18 cellular contexts compared by ENCODE assay signal in genomic region chr10:35329520-35329919, GRCh38. TPM values are rescaled to one million over a fixed set of nuclear protein-coding genes. Genes with fewer than 3 reads are reported as not detected.
A peak's percentile ranks its signal among the peaks of the same experiment; 100 is the strongest.
DNase-seq lines count a peak whose midpoint lies in the region; ATAC-seq and TF ChIP-seq lines count a peak whose summit lies in the region.
"Had no signal": no experiment of that assay in that cellular context is flagged by ENCODE, and none has a peak within 500 bp of the region (broad histone marks: within the 10 kb centered on the region; RNA-seq: fewer than 3 reads in every experiment).

No MANE protein-coding gene starts in this region.

- H3K4me1 ChIP-seq in body of pancreas (peaks cover 21% of the 10 kb centered on the region), muscle layer of duodenum (ENCODE audit: control insufficient read depth in 1 of 2, insufficient read depth in 2 of 2, low read length in 2 of 2) (peaks cover 4 to 26% of the 10 kb centered on the region in 2 donors)
- H3K4me1 ChIP-seq in CD8-positive, alpha-beta memory T cell (ENCODE audit: insufficient read depth, low read length), result peaks cover 3% of the 10 kb centered on the region

- H3K27me3 Mint-ChIP-seq in type B pancreatic cell, result no peaks in the 10 kb centered on the region
- H3K27me3 Mint-ChIP-seq in CD8-positive, alpha-beta memory T cell, result no peaks in the 10 kb centered on the region

- no peak for TF ChIP-seq POLR2A in body of pancreas (IDR thresholded peaks at IDR 0.05)

- peak overlapping the region; percentile 9 for H3K4me3 Mint-ChIP-seq in type B pancreatic cell
- peak overlapping the region in 1 of 7 donors; percentile 90 for H3K4me3 Mint-ChIP-seq in CD8-positive, alpha-beta memory T cell
- H3K4me3 Mint-ChIP-seq: CD8-positive, alpha-beta T cell had no signal

- POLR2A ChIA-PET in CD8-positive, alpha-beta memory T cell (lab: Charles Lee), result no interaction called here

- TF ChIP-seq CTCF in body of pancreas (IDR thresholded peaks at IDR 0.05) (no peak), type B pancreatic cell (conservative IDR thresholded peaks at IDR 0.05) (no peak)

- peak; percentile 23 for ATAC-seq in Right ventricle myocardium superior (ENCODE audit: poor library complexity)
- ATAC-seq in body of pancreas, result peak; percentile 50
- ATAC-seq: CD8-positive, alpha-beta T cell had no signal

- H3K9me3 ChIP-seq in body of pancreas, result no peaks in the 10 kb centered on the region
- no peaks in the 10 kb centered on the region for H3K9me3 ChIP-seq in muscle layer of duodenum (ENCODE audit: control insufficient read depth in 1 of 2, low read length in 2 of 2)
- no peaks in the 10 kb centered on the region for H3K9me3 ChIP-seq in CD8-positive, alpha-beta memory T cell (ENCODE audit: low read length)
- H3K9me3 ChIP-seq: breast epithelium, thoracic aorta had no signal

- H3K27me3 ChIP-seq in body of pancreas (no peaks in the 10 kb centered on the region), muscle layer of duodenum (ENCODE audit: low read depth, low read length) (no peaks in the 10 kb centered on the region)
- no peaks in the 10 kb centered on the region for H3K27me3 ChIP-seq in CD8-positive, alpha-beta memory T cell (ENCODE audit: insufficient read depth, low read length, poor library complexity, severe bottlenecking)
- H3K27me3 ChIP-seq: breast epithelium had no signal

- CTCF ChIA-PET in CD8-positive, alpha-beta memory T cell (lab: Charles Lee), result interaction anchor here (1.2 kb wide), 1 partner anchor 18 kb away, joined by 3 read pairs; no protein-coding TSS in a partner anchor

- H3K27ac Mint-ChIP-seq in type B pancreatic cell, result peak overlapping the region; percentile 33
- H3K27ac Mint-ChIP-seq in CD8-positive, alpha-beta memory T cell, result peak overlapping the region in 4 of 8 donors; percentile 2 to 59 (median 32)

- H3K36me3 ChIP-seq in body of pancreas (replicated peaks in 1 of 2; ENCODE audit: insufficient read depth in 1 of 2, low read depth in 2 of 2) (no peaks in the 10 kb centered on the region), muscle layer of duodenum (ENCODE audit: control insufficient read depth in 1 of 2, insufficient read depth in 2 of 2, low read length in 2 of 2) (no peaks in the 10 kb centered on the region)
- no peaks in the 10 kb centered on the region for H3K36me3 ChIP-seq in CD8-positive, alpha-beta memory T cell (ENCODE audit: insufficient read depth, low read length)
- H3K36me3 ChIP-seq: breast epithelium, thoracic aorta had no signal

- H3K4me1 Mint-ChIP-seq in type B pancreatic cell (ENCODE audit: unreplicated experiment), result peaks cover 31% of the 10 kb centered on the region
- H3K4me1 Mint-ChIP-seq in CD8-positive, alpha-beta memory T cell, result peaks cover 41 to 64% (median 60%) of the 10 kb centered on the region in 3 donors

- DNase-seq in Right ventricle myocardium superior (no peak), cardiac septum (ENCODE audit: low spot score) (no peak), body of pancreas (no peak), type B pancreatic cell (ENCODE audit: extremely low spot score, unreplicated experiment) (no peak), mucosa of gallbladder (ENCODE audit: low spot score) (no peak)
- DNase-seq in stimulated activated CD4-positive, alpha-beta T cell treated with anti-CD3 and anti-CD28 coated beads, Interleukin-4, amount 100 ng/mL, for 24 hours, result no peak
- DNase-seq in CD8-positive, alpha-beta memory T cell, result no peak
- DNase-seq: ACHN; activated naive CD4-positive, alpha-beta T cell; CD8-positive, alpha-beta T cell; foreskin melanocyte; GDM1; KG1; NCI-H1417 treated with DMSO at 0.1 percent for 48 hours; NCI-H226 had no signal

- H3K9me3 Mint-ChIP-seq in type B pancreatic cell, result no peaks in the 10 kb centered on the region
- no peaks in the 10 kb centered on the region for H3K9me3 Mint-ChIP-seq in CD8-positive, alpha-beta memory T cell
- H3K9me3 Mint-ChIP-seq: CD8-positive, alpha-beta T cell had no signal

- 15 to 33% methylated on average over 4 of the region's 4 CpGs for WGBS in body of pancreas, 2 donors

- no peak overlapping the region for H3K4me3 ChIP-seq in body of pancreas
- peak overlapping the region in 1 of 2 donors; percentile 1 for H3K4me3 ChIP-seq in muscle layer of duodenum (ENCODE audit: low read depth in 1 of 2, low read length in 2 of 2)
- H3K4me3 ChIP-seq in CD8-positive, alpha-beta memory T cell (ENCODE audit: low read length), result no peak overlapping the region
- H3K4me3 ChIP-seq: breast epithelium, thoracic aorta had no signal

- peaks cover 4% of the 10 kb centered on the region for H3K36me3 Mint-ChIP-seq in type B pancreatic cell
- peaks cover 0 to 18% (median 2%) of the 10 kb centered on the region in 3 donors for H3K36me3 Mint-ChIP-seq in CD8-positive, alpha-beta memory T cell

- intact Hi-C loops in Right ventricle myocardium superior (cut with DNase I) (no loop called here), cardiac septum (cut with DNase I) (loop anchor here (5.0 kb wide), 1 partner anchor 87 kb away; no protein-coding TSS in a partner anchor), body of pancreas (cut with DNase I) (no loop called here)

- peak overlapping the region; percentile 10 to 61 (median 16) for H3K27ac ChIP-seq in body of pancreas
- H3K27ac ChIP-seq in muscle layer of duodenum (ENCODE audit: low read length), result peak overlapping the region; percentile 61
- H3K27ac ChIP-seq in CD8-positive, alpha-beta memory T cell (ENCODE audit: low read depth, low read length), result no peak overlapping the region
- H3K27ac ChIP-seq: thoracic aorta had no signal

RNA-seq across cellular contexts. Expression of gene CCNY, which starts 6.8 kb away (rescaled TPM):
- total RNA-seq in Right ventricle myocardium superior, result 92.7 TPM
- 83.4 TPM for total RNA-seq in cardiac septum
- 10 to 100 TPM in 1 of 2 donors, 1 to 10 TPM in 1; 9.6 to 18.9 TPM for total RNA-seq in body of pancreas
- 74.6 and 81.6 TPM in 2 replicates for total RNA-seq in type B pancreatic cell (ENCODE audit: low replicate concordance)
- total RNA-seq in CD8-positive, alpha-beta memory T cell, result 10 to 100 TPM; 58.4 to 65.2 TPM
- 15.1 TPM for polyA plus RNA-seq in CD8-positive, alpha-beta memory T cell
- total RNA-seq in mucosa of gallbladder, result 69.3 TPM
